ENCODE assay signal across 2 cellular contexts in the genomic region with DNA sequence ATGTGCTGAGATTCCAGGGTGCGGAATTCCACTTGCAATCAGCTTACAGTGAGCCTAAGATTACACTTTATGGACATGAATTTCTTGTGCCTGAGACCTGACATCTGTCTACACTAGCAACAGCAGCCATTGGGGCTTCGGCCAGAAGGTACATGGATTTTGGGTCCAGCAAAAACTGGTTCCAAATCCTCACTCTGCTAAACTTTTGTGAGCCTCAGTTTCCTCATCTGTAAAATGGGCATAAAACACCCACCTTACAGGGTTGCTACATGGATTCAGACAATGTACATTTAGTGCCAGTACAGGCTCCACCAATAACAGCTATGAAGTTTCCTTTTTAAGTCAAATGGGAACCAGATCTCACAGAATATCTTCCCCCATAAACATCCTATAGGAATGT.
TF ChIP-seq lines count a peak whose summit lies in the region.

No MANE protein-coding gene starts in this region.

TF ChIP-seq in HepG2, 621 proteins besides CTCF, POLR2A, EP300 and RAD21:
- TF ChIP-seq STAG1 (CRISPR knock-in tag; IDR thresholded peaks at IDR 0.05): no peak
- TF ChIP-seq NFIB (CRISPR knock-in tag; IDR thresholded peaks at IDR 0.05; ENCODE audit: borderline replicate concordance): no peak
- TF ChIP-seq ZNF232 (CRISPR knock-in tag; IDR thresholded peaks at IDR 0.05; ENCODE audit: borderline replicate concordance): no peak
- TF ChIP-seq ZFP41 (CRISPR knock-in tag; IDR thresholded peaks at IDR 0.05; ENCODE audit: borderline replicate concordance): no peak
- TF ChIP-seq, protein P1, sequence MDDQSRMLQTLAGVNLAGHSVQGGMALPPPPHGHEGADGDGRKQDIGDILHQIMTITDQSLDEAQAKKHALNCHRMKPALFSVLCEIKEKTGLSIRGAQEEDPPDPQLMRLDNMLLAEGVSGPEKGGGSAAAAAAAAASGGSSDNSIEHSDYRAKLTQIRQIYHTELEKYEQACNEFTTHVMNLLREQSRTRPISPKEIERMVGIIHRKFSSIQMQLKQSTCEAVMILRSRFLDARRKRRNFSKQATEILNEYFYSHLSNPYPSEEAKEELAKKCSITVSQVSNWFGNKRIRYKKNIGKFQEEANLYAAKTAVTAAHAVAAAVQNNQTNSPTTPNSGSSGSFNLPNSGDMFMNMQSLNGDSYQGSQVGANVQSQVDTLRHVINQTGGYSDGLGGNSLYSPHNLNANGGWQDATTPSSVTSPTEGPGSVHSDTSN (CRISPR knock-in tag; IDR thresholded peaks at IDR 0.05; ENCODE audit: borderline replicate concordance): no peak
- TF ChIP-seq FOXK1 (CRISPR knock-in tag; IDR thresholded peaks at IDR 0.05; ENCODE audit: borderline replicate concordance, low read depth): no peak
- TF ChIP-seq ZIK1 (CRISPR knock-in tag; IDR thresholded peaks at IDR 0.05; ENCODE audit: borderline replicate concordance, low read depth): no peak
- TF ChIP-seq IKZF4 (CRISPR knock-in tag; IDR thresholded peaks at IDR 0.05; ENCODE audit: borderline replicate concordance, low read depth, not compliant biosample characterization): no peak
- TF ChIP-seq CHD4 (IDR thresholded peaks at IDR 0.05; ENCODE audit: borderline replicate concordance, low read length): 0 out of 2 replicates have a peak, but pooled peaks have one; percentile 36
- TF ChIP-seq NR2C2 (CRISPR knock-in tag; IDR thresholded peaks at IDR 0.05; ENCODE audit: borderline replicate concordance): no peak
- no peak for TF ChIP-seq IKZF1 (IDR thresholded peaks at IDR 0.05)
- peak; percentile 88 for TF ChIP-seq ZNF629 (CRISPR knock-in tag; conservative IDR thresholded peaks at IDR 0.05)

TF ChIP-seq in K562, 482 proteins besides CTCF, POLR2A, EP300 and RAD21:
- TF ChIP-seq BCOR (IDR thresholded peaks at IDR 0.05) (peak; percentile 87), RCOR1 (IDR thresholded peaks at IDR 0.05; ENCODE audit: borderline replicate concordance in 1 of 2, low read depth in 2 of 2, low read length in 2 of 2) (peak in 1 of 2 experiments; percentile 47; a peak in 1 of 4 replicates), ZKSCAN1 (IDR thresholded peaks at IDR 0.05; ENCODE audit: low read depth, low read length) (no peak), ADNP (tag; IDR thresholded peaks at IDR 0.05) (peak; percentile 94), HDAC2 (IDR thresholded peaks at IDR 0.05) (peak; percentile 22; the same call in 1 of the 2 replicates), RBM25 (IDR thresholded peaks at IDR 0.05; ENCODE audit: low read depth, low read length, severe bottlenecking) (peak; percentile 94), KDM1A (IDR thresholded peaks at IDR 0.05) (peak; percentile 55 to 65; a peak in 2 of 4 replicates), MED1 (CRISPR knock-in tag; IDR thresholded peaks at IDR 0.05; ENCODE audit: borderline replicate concordance) (no peak), NFIX (CRISPR knock-in tag; IDR thresholded peaks at IDR 0.05; ENCODE audit: low read depth) (no peak), ZNF140 (CRISPR knock-in tag; IDR thresholded peaks at IDR 0.05) (no peak), SUPT5H (IDR thresholded peaks at IDR 0.05) (no peak), CHD4 (IDR thresholded peaks at IDR 0.05; ENCODE audit: insufficient read depth, insufficient replicate concordance, low read depth, low read length, poor library complexity, severe bottlenecking) (peak; percentile 95)
- TF ChIP-seq, protein P2, sequence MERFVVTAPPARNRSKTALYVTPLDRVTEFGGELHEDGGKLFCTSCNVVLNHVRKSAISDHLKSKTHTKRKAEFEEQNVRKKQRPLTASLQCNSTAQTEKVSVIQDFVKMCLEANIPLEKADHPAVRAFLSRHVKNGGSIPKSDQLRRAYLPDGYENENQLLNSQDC (CRISPR knock-in tag; IDR thresholded peaks at IDR 0.05): no peak
